Comparison of ENCODE assay signal across 8 cellular contexts in genomic region chr20:50541606-50542041, GRCh38. TPM values are rescaled to one million over a fixed set of nuclear protein-coding genes. Genes with fewer than 3 reads are reported as not detected.
DNase-seq lines count a peak whose midpoint lies in the region; ATAC-seq and TF ChIP-seq lines count a peak whose summit lies in the region.

No MANE protein-coding gene starts in this region.

- H3K36me3 ChIP-seq in spleen (peaks cover 0 to 13% (median 0%) of the 10 kb centered on the region in 6 donors), BE2C (no peaks in the 10 kb centered on the region)

- DNase-seq in HL-60 (ENCODE audit: low read depth in 1 of 2, low spot score in 1 of 2) (peak; percentile 56 to 87), choroid plexus epithelial cell (ENCODE audit: low read depth) (peak; percentile 43), spleen (peak; percentile 73), DMS79 treated with DMSO at 0.1 percent for 48 hours (lab: John Stamatoyannopoulos, UW) (no peak), NCI-H2196 treated with DMSO at 0.1 percent for 48 hours (lab: John Stamatoyannopoulos, UW; ENCODE audit: unreplicated experiment) (no peak), BE2C (no peak)

- H3K27me3 ChIP-seq in HL-60 (ENCODE audit: insufficient read depth, poor library complexity, severe bottlenecking) (no peaks in the 10 kb centered on the region), spleen (replicated peaks in 1 of 7) (no peaks in the 10 kb centered on the region), BE2C (no peaks in the 10 kb centered on the region)

- no peak for TF ChIP-seq POLR2A in spleen (IDR thresholded peaks at IDR 0.05)

- H3K4me3 ChIP-seq in HL-60 (replicated peaks; ENCODE audit: insufficient read depth, low read length): no peak overlapping the region
- no peak overlapping the region for H3K4me3 ChIP-seq in choroid plexus epithelial cell (ENCODE audit: low read depth, low read length)
- H3K4me3 ChIP-seq in spleen: peak overlapping the region in 1 of 8 donors; percentile 35
- H3K4me3 ChIP-seq in BE2C (ENCODE audit: low read depth, low read length): no peak overlapping the region

- ATAC-seq in GM19397 (IDR thresholded peaks at IDR 0.05; ENCODE audit: unreplicated experiment) (peak; percentile 42), GM18873 (IDR thresholded peaks at IDR 0.05; ENCODE audit: low FRiP score, unreplicated experiment) (no peak)

- 10 to 31% (median 16%) methylated on average over 5 of the region's 5 CpGs for WGBS in spleen, 5 donors

- H3K27ac ChIP-seq in HL-60 (replicated peaks): peak overlapping the region; percentile 34
- H3K27ac ChIP-seq in spleen: peak overlapping the region; percentile 10 to 88 (median 78)

- H3K4me1 ChIP-seq in spleen (peaks cover 47 to 100% (median 90%) of the 10 kb centered on the region in 6 donors), BE2C (no peaks in the 10 kb centered on the region)

- H3K9me3 ChIP-seq in spleen (peaks cover 0 to 13% (median 2%) of the 10 kb centered on the region in 8 donors), BE2C (no peaks in the 10 kb centered on the region)

- intact Hi-C loops in spleen (cut with DNase I; ENCODE audit: low total_unique reads): no loop called here

- no peak for TF ChIP-seq CTCF in HL-60 (IDR thresholded peaks at IDR 0.05; ENCODE audit: insufficient read depth, low read length)
- no peak for TF ChIP-seq CTCF in choroid plexus epithelial cell (conservative IDR thresholded peaks at IDR 0.05; ENCODE audit: low read depth, low read length)
- TF ChIP-seq CTCF in spleen (IDR thresholded peaks at IDR 0.05 in 8 of 11, conservative IDR thresholded peaks at IDR 0.05 in 3 of 11): no peak
- TF ChIP-seq CTCF in BE2C (IDR thresholded peaks at IDR 0.05; ENCODE audit: low read depth, low read length): no peak

RNA-seq across cellular contexts. Expression of gene PTPN1, which starts 31.4 kb away (rescaled TPM):
- 10 to 100 TPM; 60.3 to 84.9 (median 73.5) TPM for total RNA-seq in spleen
- polyA plus RNA-seq in spleen: 10 to 100 TPM; 20.5 to 42.1 (median 25.0) TPM
- 58.1 TPM for polyA plus RNA-seq in BE2C (2012; ENCODE audit: insufficient read depth, insufficient read length, low read depth)

Comparison
In these comparisons a context has a peak if more than half of its experiments do, and no peak if none do; other contexts are left out.
1. DNase-seq: peak in HL-60 (2 of 2), choroid plexus epithelial cell (single experiment) and spleen (single experiment); none in DMS79 treated with DMSO at 0.1 percent for 48 hours (single experiment), NCI-H2196 treated with DMSO at 0.1 percent for 48 hours (single experiment) and BE2C (single experiment).